8 cellular contexts compared by ENCODE assay signal in genomic region chr4:71270901-71271300, GRCh38.
DNase-seq lines count a peak whose midpoint lies in the region; ATAC-seq and TF ChIP-seq lines count a peak whose summit lies in the region.

No MANE protein-coding gene starts in this region.

- H3K36me3 ChIP-seq in OCI-LY1 (ENCODE audit: insufficient read depth, low read length) (no peaks in the 10 kb centered on the region), upper lobe of right lung (no peaks in the 10 kb centered on the region)

- H3K27ac ChIP-seq in H9 (ENCODE audit: insufficient read length, low read depth, low read length) (no peak overlapping the region), OCI-LY1 (ENCODE audit: low read depth, low read length, poor library complexity, severe bottlenecking) (no peak overlapping the region), foreskin keratinocyte (no peak overlapping the region), upper lobe of right lung (no peak overlapping the region)

- H3K27ac Mint-ChIP-seq in H9, result no peak overlapping the region

- H3K9ac ChIP-seq in H9 (ENCODE audit: extremely low read depth, insufficient read length, low read length) (no peak overlapping the region), OCI-LY1 (ENCODE audit: low read length) (no peak overlapping the region)

- no peaks in the 10 kb centered on the region for H3K9me2 ChIP-seq in OCI-LY1 (ENCODE audit: low read depth, low read length)

- H4K5ac ChIP-seq in H9 (ENCODE audit: insufficient read length, low read depth, low read length), result no peak overlapping the region

- peak; percentile 65; the same call in 2 of the 3 replicates for TF ChIP-seq CTCF in H9 (conservative IDR thresholded peaks at IDR 0.05)
- peak; percentile 54; the same call in 1 of the 2 replicates for TF ChIP-seq CTCF in OCI-LY1 (IDR thresholded peaks at IDR 0.05; ENCODE audit: low read length)
- peak; percentile 66 for TF ChIP-seq CTCF in foreskin keratinocyte (conservative IDR thresholded peaks at IDR 0.05)
- peak; percentile 35 for TF ChIP-seq CTCF in upper lobe of right lung (IDR thresholded peaks at IDR 0.05)

- no peak overlapping the region for H3K4me2 ChIP-seq in H9 (ENCODE audit: insufficient read depth, insufficient read length, low read length)
- H3K4me2 ChIP-seq in OCI-LY1 (ENCODE audit: low read length), result no peak overlapping the region

- H4K20me1 ChIP-seq in H9 (ENCODE audit: control insufficient read depth, insufficient read depth, insufficient read length) (no peaks in the 10 kb centered on the region), OCI-LY1 (ENCODE audit: insufficient read depth, low read length) (no peaks in the 10 kb centered on the region)

- H3K4me3 Mint-ChIP-seq in H9, result no peak overlapping the region

- ATAC-seq in foreskin keratinocyte (peak; percentile 71), upper lobe of right lung (peak; percentile 53)

- no peak overlapping the region for H2BK20ac ChIP-seq in H9 (ENCODE audit: low read depth, low read length, poor library complexity, severe bottlenecking)

- H3K4me3 ChIP-seq in OCI-LY1 (ENCODE audit: low read depth, low read length, poor library complexity, severe bottlenecking), result no peak overlapping the region
- H3K4me3 ChIP-seq in upper lobe of right lung, result no peak overlapping the region

- peaks cover 2 to 26% of the 10 kb centered on the region in 2 experiments for H3K4me1 Mint-ChIP-seq in H9

- H3K9me3 ChIP-seq in H9 (ENCODE audit: control insufficient read depth, low read depth, low read length), result no peaks in the 10 kb centered on the region
- H3K9me3 ChIP-seq in OCI-LY1 (ENCODE audit: low read length), result no peaks in the 10 kb centered on the region
- H3K9me3 ChIP-seq in upper lobe of right lung, result no peaks in the 10 kb centered on the region

- H2AFZ ChIP-seq in H9 (ENCODE audit: low read length) (no peak overlapping the region), OCI-LY1 (ENCODE audit: low read length) (no peak overlapping the region)

- no peaks in the 10 kb centered on the region for H3K27me3 Mint-ChIP-seq in H9 (ENCODE audit: low read depth)

- no peak overlapping the region for H3K56ac ChIP-seq in H9 (ENCODE audit: insufficient read length, low read depth, low read length)

- no peaks in the 10 kb centered on the region for H3K9me3 Mint-ChIP-seq in H9

- no peaks in the 10 kb centered on the region for H3F3A ChIP-seq in OCI-LY1 (ENCODE audit: insufficient read depth, low read length)

- no peak overlapping the region for H2BK120ac ChIP-seq in H9 (ENCODE audit: low read depth, low read length, poor library complexity, severe bottlenecking)

- H2AK5ac ChIP-seq in H9 (ENCODE audit: insufficient read length, low read length), result no peak overlapping the region

- no peak overlapping the region for H3K23ac ChIP-seq in H9 (ENCODE audit: insufficient read length, low read depth, low read length)

- WGBS in H9 (ENCODE audit: extremely low coverage, insufficient read length, low lambda C conversion rate), result no CpG with 5 or more reads among the region's 1 CpG

- no peak overlapping the region for H3K4ac ChIP-seq in H9 (ENCODE audit: low read depth, low read length)

- no peaks in the 10 kb centered on the region for H3K79me1 ChIP-seq in H9 (ENCODE audit: insufficient read depth, low read depth, low read length, poor library complexity, severe bottlenecking)

- H2BK5ac ChIP-seq in H9 (ENCODE audit: insufficient read length, low read length), result no peak overlapping the region

- no peak overlapping the region for H3T11ph ChIP-seq in H9 (ENCODE audit: low read length)

- no peak overlapping the region for H3K14ac ChIP-seq in H9 (ENCODE audit: insufficient read depth, low read length)

- H4K91ac ChIP-seq in H9 (ENCODE audit: insufficient read length, low read depth, low read length), result no peak overlapping the region

- no peaks in the 10 kb centered on the region for H3K23me2 ChIP-seq in H9 (ENCODE audit: insufficient read length, low read depth, low read length, poor library complexity, severe bottlenecking)

- no peaks in the 10 kb centered on the region for H3K79me2 ChIP-seq in H9 (ENCODE audit: insufficient read depth, low read length)
- H3K79me2 ChIP-seq in OCI-LY1 (ENCODE audit: insufficient read depth, low read length), result no peaks in the 10 kb centered on the region

- H3K18ac ChIP-seq in H9 (ENCODE audit: insufficient read length, low read depth, low read length), result no peak overlapping the region

- H3K27me3 ChIP-seq in H9 (ENCODE audit: insufficient read depth, low read length), result no peaks in the 10 kb centered on the region
- no peaks in the 10 kb centered on the region for H3K27me3 ChIP-seq in OCI-LY1 (ENCODE audit: insufficient read depth, low read length)
- H3K27me3 ChIP-seq in foreskin keratinocyte, result no peaks in the 10 kb centered on the region
- no peaks in the 10 kb centered on the region for H3K27me3 ChIP-seq in upper lobe of right lung

- H2BK15ac ChIP-seq in H9 (ENCODE audit: low read depth, low read length), result no peak overlapping the region

- no peaks in the 10 kb centered on the region for H3K36me3 Mint-ChIP-seq in H9 (ENCODE audit: insufficient read depth in 1 of 3, low read depth in 3 of 3)

- intact Hi-C loops in upper lobe of right lung (cut with DNase I), result no loop called here

- H3K4me1 ChIP-seq in H9 (ENCODE audit: insufficient read depth, low read length) (0 out of 2 replicates have a peak, but pooled peaks cover 2% of the 10 kb centered on the region), OCI-LY1 (ENCODE audit: insufficient read depth, low read length, severe bottlenecking) (no peaks in the 10 kb centered on the region), foreskin keratinocyte (peaks cover 4% of the 10 kb centered on the region), upper lobe of right lung (peaks cover 16% of the 10 kb centered on the region)

- no peak overlapping the region for H4K8ac ChIP-seq in H9 (replicated peaks; ENCODE audit: insufficient read length, low read depth, low read length)

- H2BK12ac ChIP-seq in H9 (ENCODE audit: insufficient read length, low read depth, low read length), result no peak overlapping the region

- peak; percentile 5 for DNase-seq in activated T-cell treated with anti-CD3 and anti-CD28 coated beads for 48 hours (ENCODE audit: low read depth)
- DNase-seq in activated T-cell treated with anti-CD3 and anti-CD28 coated beads for 4 hours, result no peak
- DNase-seq in H9, result peak; percentile 38
- DNase-seq in foreskin keratinocyte, result peak in 1 of 2 donors; percentile 28
- no peak for DNase-seq in upper lobe of right lung
- DNase-seq in NOMO-1 treated with DMSO at 0.1 percent for 48 hours (lab: John Stamatoyannopoulos, UW; ENCODE audit: unreplicated experiment), result no peak
- DNase-seq in NCI-H187 treated with DMSO at 0.1 percent for 48 hours (lab: John Stamatoyannopoulos, UW), result no peak

Comparison
In these comparisons a context has a peak if more than half of its experiments do, and no peak if none do; other contexts are left out.
1. DNase-seq: peak in activated T-cell treated with anti-CD3 and anti-CD28 coated beads for 48 hours (single experiment) and H9 (single experiment); none in activated T-cell treated with anti-CD3 and anti-CD28 coated beads for 4 hours (single experiment), upper lobe of right lung (single experiment), NOMO-1 treated with DMSO at 0.1 percent for 48 hours (single experiment) and NCI-H187 treated with DMSO at 0.1 percent for 48 hours (single experiment).
2. Peak in every context shown above with its lines, with median percentiles within 50 percentile points of each other: CTCF ChIP-seq.